ENCODE assay signal across 8 cellular contexts in the genomic region with DNA sequence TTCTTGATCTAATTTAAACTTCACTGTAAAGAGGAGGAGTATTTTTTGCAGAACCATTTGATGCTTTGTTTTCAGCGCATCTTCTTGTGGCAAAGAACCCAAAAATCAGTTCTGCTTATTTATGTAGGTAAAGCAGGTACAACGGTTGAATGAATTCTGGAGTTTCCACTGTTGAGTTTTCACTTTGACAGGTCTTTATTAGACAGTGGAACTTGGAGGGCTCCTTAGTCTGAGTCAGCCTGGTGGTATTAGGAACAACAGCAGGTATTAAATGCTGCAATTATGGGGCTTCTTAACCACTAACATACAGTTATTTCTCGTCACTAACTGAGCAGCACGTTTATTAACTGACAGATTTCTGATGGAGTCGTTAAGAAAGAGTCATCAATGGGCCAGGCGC. TPM values are rescaled to one million over a fixed set of nuclear protein-coding genes. Genes with fewer than 3 reads are reported as not detected.
DNase-seq lines count a peak whose midpoint lies in the region; ATAC-seq and TF ChIP-seq lines count a peak whose summit lies in the region.

No MANE protein-coding gene starts in this region.

- peaks cover 0 to 30% (median 2%) of the 10 kb centered on the region in 3 donors for H3K36me3 Mint-ChIP-seq in CD8-positive, alpha-beta memory T cell
- H3K36me3 Mint-ChIP-seq in neural progenitor cell = peaks cover 8% of the 10 kb centered on the region

- no peaks in the 10 kb centered on the region for H3K9me3 Mint-ChIP-seq in CD8-positive, alpha-beta memory T cell
- H3K9me3 Mint-ChIP-seq in neural progenitor cell = no peaks in the 10 kb centered on the region

- peaks cover 27% of the 10 kb centered on the region for H3K4me1 ChIP-seq in CD8-positive, alpha-beta memory T cell (ENCODE audit: insufficient read depth, low read length)
- H3K4me1 ChIP-seq in Loucy (ENCODE audit: insufficient read depth, low read length, poor library complexity, severe bottlenecking) (peaks cover 19% of the 10 kb centered on the region), neural progenitor cell (no peaks in the 10 kb centered on the region)

- H3F3A ChIP-seq in Loucy (ENCODE audit: low read depth) = no peaks in the 10 kb centered on the region
- H3F3A ChIP-seq in neural progenitor cell (ENCODE audit: low read depth) = peaks cover 10% of the 10 kb centered on the region

- H3K9me3 ChIP-seq in CD8-positive, alpha-beta memory T cell (ENCODE audit: low read length) = no peaks in the 10 kb centered on the region
- H3K9me3 ChIP-seq in Loucy (ENCODE audit: insufficient read depth, low read depth, low read length) (no peaks in the 10 kb centered on the region), neural progenitor cell (ENCODE audit: low read depth) (no peaks in the 10 kb centered on the region)

- CTCF ChIA-PET in CD8-positive, alpha-beta memory T cell (lab: Charles Lee) = interaction anchor here (2.1 to 2.5 kb wide), 3 partner anchors 22 to 354 kb away, joined by 9 to 23 read pairs (median 11); a partner anchor contains a TSS

- H3K79me2 ChIP-seq in Loucy (ENCODE audit: insufficient read depth, low read length) (peaks cover 40% of the 10 kb centered on the region), neural progenitor cell (ENCODE audit: low read depth) (peaks cover 59% of the 10 kb centered on the region)

- peaks cover 31 to 48% (median 36%) of the 10 kb centered on the region in 3 donors for H3K4me1 Mint-ChIP-seq in CD8-positive, alpha-beta memory T cell
- peaks cover 20% of the 10 kb centered on the region for H3K4me1 Mint-ChIP-seq in neural progenitor cell

- H3K27me3 ChIP-seq in CD8-positive, alpha-beta memory T cell (ENCODE audit: insufficient read depth, low read length, poor library complexity, severe bottlenecking) = no peaks in the 10 kb centered on the region
- H3K27me3 ChIP-seq in Loucy (ENCODE audit: insufficient read depth, low read length, poor library complexity, severe bottlenecking) (no peaks in the 10 kb centered on the region), dorsolateral prefrontal cortex (no peaks in the 10 kb centered on the region), neural progenitor cell (no peaks in the 10 kb centered on the region)

- H3K36me3 ChIP-seq in CD8-positive, alpha-beta memory T cell (ENCODE audit: insufficient read depth, low read length) = peaks cover 5% of the 10 kb centered on the region
- no peaks in the 10 kb centered on the region for H3K36me3 ChIP-seq in Loucy (ENCODE audit: insufficient read depth, low read length)
- peaks cover 3% of the 10 kb centered on the region for H3K36me3 ChIP-seq in neural progenitor cell

- peak overlapping the region; percentile 79 for H3K4me3 ChIP-seq in CD8-positive, alpha-beta memory T cell (ENCODE audit: low read length)
- peak overlapping the region; percentile 86 for H3K4me3 ChIP-seq in Loucy (ENCODE audit: low read length, poor library complexity, severe bottlenecking)
- H3K4me3 ChIP-seq in dorsolateral prefrontal cortex = peak overlapping the region; percentile 68 to 99 (median 90)
- H3K4me3 ChIP-seq in neural progenitor cell = peak overlapping the region; percentile 69

- ATAC-seq in HG02852 (IDR thresholded peaks at IDR 0.05; ENCODE audit: unreplicated experiment) (no peak), GM19023 (IDR thresholded peaks at IDR 0.05; ENCODE audit: unreplicated experiment) (no peak)

- DNase-seq in CD8-positive, alpha-beta memory T cell = no peak
- no peak for DNase-seq in dorsolateral prefrontal cortex
- no peak for DNase-seq in neural progenitor cell (ENCODE audit: low spot score)
- DNase-seq in hypothalamus (lab: John Stamatoyannopoulos, UW) = no peak
- no peak for DNase-seq in stimulated activated CD4-positive, alpha-beta T cell treated with anti-CD3 and anti-CD28 coated beads, Interleukin-4, amount 100 ng/mL, for 4 hours

- H3K4me2 ChIP-seq in Loucy (ENCODE audit: low read depth, low read length, poor library complexity, severe bottlenecking) (peak overlapping the region; percentile 92), neural progenitor cell (peak overlapping the region; percentile 84)

- intact Hi-C loops in dorsolateral prefrontal cortex (cut with DNase I) = loop anchor here in 1 of 2 donors (5.0 kb wide), 1 partner anchor 738 kb away; a partner anchor contains a TSS

- POLR2A ChIA-PET in CD8-positive, alpha-beta memory T cell (lab: Charles Lee) = no interaction called here

- no peaks in the 10 kb centered on the region for H3K27me3 Mint-ChIP-seq in CD8-positive, alpha-beta memory T cell
- H3K27me3 Mint-ChIP-seq in neural progenitor cell (ENCODE audit: insufficient read depth, low read depth) = peaks cover 14% of the 10 kb centered on the region

- H3K4me3 Mint-ChIP-seq in CD8-positive, alpha-beta memory T cell = peak overlapping the region; percentile 96 to 99 (median 99)
- peak overlapping the region; percentile 94 for H3K4me3 Mint-ChIP-seq in neural progenitor cell

- peak overlapping the region; percentile 86 to 100 (median 96) for H3K27ac Mint-ChIP-seq in CD8-positive, alpha-beta memory T cell
- peak overlapping the region; percentile 97 for H3K27ac Mint-ChIP-seq in neural progenitor cell

- peaks cover 30% of the 10 kb centered on the region for H4K20me1 ChIP-seq in Loucy (ENCODE audit: insufficient read depth, low read length, poor library complexity, severe bottlenecking)
- peaks cover 22% of the 10 kb centered on the region for H4K20me1 ChIP-seq in neural progenitor cell (ENCODE audit: low read depth)

- H3K9ac ChIP-seq in Loucy (ENCODE audit: low read depth, low read length, poor library complexity, severe bottlenecking) (peak overlapping the region; percentile 83), neural progenitor cell (peak overlapping the region; percentile 44)

- TF ChIP-seq CTCF in Loucy (conservative IDR thresholded peaks at IDR 0.05; ENCODE audit: low read length) (no peak), dorsolateral prefrontal cortex (IDR thresholded peaks at IDR 0.05 in 54 of 56, conservative IDR thresholded peaks at IDR 0.05 in 2 of 56; ENCODE audit: low read depth in 1 of 56, partially characterized antibody in 56 of 56) (no peak), neural progenitor cell (IDR thresholded peaks at IDR 0.05) (no peak)

- H3K9me2 ChIP-seq in Loucy (replicated peaks; ENCODE audit: low read depth, low read length) = no peaks in the 10 kb centered on the region

- H2AFZ ChIP-seq in Loucy (ENCODE audit: low read length) (no peak overlapping the region), neural progenitor cell (replicated peaks) (no peak overlapping the region)

- peak overlapping the region; percentile 93 for H3K27ac ChIP-seq in CD8-positive, alpha-beta memory T cell (ENCODE audit: low read depth, low read length)
- peak overlapping the region in 13 of 59 donors; percentile 83 to 98 (median 92) for H3K27ac ChIP-seq in dorsolateral prefrontal cortex
- H3K27ac ChIP-seq in neural progenitor cell = no peak overlapping the region

RNA-seq across cellular contexts. Expression of a gene that starts 1.2 kb away (rescaled TPM):
- 1 to 10 TPM; 8.1 to 8.2 TPM for total RNA-seq in CD8-positive, alpha-beta memory T cell
- polyA plus RNA-seq in CD8-positive, alpha-beta memory T cell = 7.7 TPM
- total RNA-seq in dorsolateral prefrontal cortex (10 to 100 TPM; 12.1 to 32.7 (median 20.4) TPM), neural progenitor cell (ENCODE audit: low replicate concordance) (24.4 and 28.4 TPM in 2 replicates)
